ENCODE assay signal across 1 cellular context in the genomic region with DNA sequence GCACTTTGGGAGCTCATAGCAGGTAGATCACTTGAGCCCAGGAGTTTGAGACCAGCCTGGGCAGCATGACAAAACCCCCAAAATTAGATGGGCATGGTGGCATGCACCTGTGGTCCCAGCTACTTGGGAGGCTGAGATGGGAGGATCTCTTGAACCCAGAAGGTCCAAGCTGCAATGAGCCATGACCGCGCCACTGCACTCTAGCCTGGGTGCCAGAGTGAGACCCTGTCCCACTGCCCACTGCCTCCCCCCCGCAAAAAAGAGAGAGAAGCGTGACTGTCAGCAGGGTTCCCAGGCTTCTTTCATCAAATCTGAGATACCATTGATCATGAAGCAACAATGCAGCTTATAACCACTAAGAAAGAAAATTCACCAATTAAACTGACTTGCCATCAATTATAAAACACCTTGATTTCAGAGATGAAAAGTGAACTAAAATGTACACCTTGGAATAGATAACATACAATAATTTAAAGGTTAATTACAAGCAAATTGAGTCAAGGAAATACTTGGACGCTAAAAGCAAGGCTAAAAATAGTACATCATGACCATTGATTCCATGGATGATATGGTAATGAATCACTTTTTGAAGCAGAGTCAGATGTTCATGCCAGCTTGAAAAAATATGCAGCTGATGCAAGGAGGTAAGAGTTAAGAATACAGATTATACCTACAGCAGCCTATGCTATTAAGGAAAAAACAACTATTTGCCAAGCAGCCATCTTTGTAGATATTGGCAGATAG.
TF ChIP-seq lines count a peak whose summit lies in the region.

No MANE protein-coding gene starts in this region.

TF ChIP-seq in HCT116, 20 proteins besides CTCF, POLR2A, EP300 and RAD21 (continued from another document):
- TF ChIP-seq, protein P1, sequence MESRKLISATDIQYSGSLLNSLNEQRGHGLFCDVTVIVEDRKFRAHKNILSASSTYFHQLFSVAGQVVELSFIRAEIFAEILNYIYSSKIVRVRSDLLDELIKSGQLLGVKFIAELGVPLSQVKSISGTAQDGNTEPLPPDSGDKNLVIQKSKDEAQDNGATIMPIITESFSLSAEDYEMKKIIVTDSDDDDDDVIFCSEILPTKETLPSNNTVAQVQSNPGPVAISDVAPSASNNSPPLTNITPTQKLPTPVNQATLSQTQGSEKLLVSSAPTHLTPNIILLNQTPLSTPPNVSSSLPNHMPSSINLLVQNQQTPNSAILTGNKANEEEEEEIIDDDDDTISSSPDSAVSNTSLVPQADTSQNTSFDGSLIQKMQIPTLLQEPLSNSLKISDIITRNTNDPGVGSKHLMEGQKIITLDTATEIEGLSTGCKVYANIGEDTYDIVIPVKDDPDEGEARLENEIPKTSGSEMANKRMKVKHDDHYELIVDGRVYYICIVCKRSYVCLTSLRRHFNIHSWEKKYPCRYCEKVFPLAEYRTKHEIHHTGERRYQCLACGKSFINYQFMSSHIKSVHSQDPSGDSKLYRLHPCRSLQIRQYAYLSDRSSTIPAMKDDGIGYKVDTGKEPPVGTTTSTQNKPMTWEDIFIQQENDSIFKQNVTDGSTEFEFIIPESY (IDR thresholded peaks at IDR 0.05; ENCODE audit: extremely low read depth, insufficient replicate concordance, low read length) = no peak
- TF ChIP-seq ZFX (IDR thresholded peaks at IDR 0.05) (no peak), ELF1 (IDR thresholded peaks at IDR 0.05; ENCODE audit: borderline replicate concordance, low read depth) (no peak), YY1 (IDR thresholded peaks at IDR 0.05; ENCODE audit: extremely low read depth, insufficient replicate concordance, low read depth, low read length) (no peak), TCF7L2 (IDR thresholded peaks at IDR 0.05; ENCODE audit: borderline replicate concordance, extremely low read depth, insufficient read depth, insufficient read length) (no peak), FOSL1 (IDR thresholded peaks at IDR 0.05; ENCODE audit: low read depth) (peak; percentile 74)
- TF ChIP-seq, protein P2, sequence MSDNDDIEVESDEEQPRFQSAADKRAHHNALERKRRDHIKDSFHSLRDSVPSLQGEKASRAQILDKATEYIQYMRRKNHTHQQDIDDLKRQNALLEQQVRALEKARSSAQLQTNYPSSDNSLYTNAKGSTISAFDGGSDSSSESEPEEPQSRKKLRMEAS (IDR thresholded peaks at IDR 0.05) = 0 out of 2 replicates have a peak, but pooled peaks have one; percentile 21
